Comparison of ENCODE assay signal across 17 cellular contexts in genomic region chr2:32804205-32804604, GRCh38.
A peak's percentile ranks its signal among the peaks of the same experiment; 100 is the strongest.
DNase-seq lines count a peak whose midpoint lies in the region; ATAC-seq and TF ChIP-seq lines count a peak whose summit lies in the region.
"Had no signal": no experiment of that assay in that cellular context is flagged by ENCODE, and none has a peak within 500 bp of the region (broad histone marks: within the 10 kb centered on the region; RNA-seq: fewer than 3 reads in every experiment).

No MANE protein-coding gene starts in this region.

- TF ChIP-seq CTCF in SK-N-SH (IDR thresholded peaks at IDR 0.05) (no peak), left ventricle myocardium inferior (IDR thresholded peaks at IDR 0.05; ENCODE audit: borderline replicate concordance) (no peak), hepatocyte (IDR thresholded peaks at IDR 0.05; ENCODE audit: poor library complexity) (no peak)

- POLR2A ChIA-PET in SK-N-SH (lab: Yijun Ruan, JAX) = no interaction called here

- 73% methylated on average over 2 of the region's 2 CpGs for WGBS in SK-N-SH (ENCODE audit: low lambda C conversion rate)
- 38% methylated on average over 2 of the region's 2 CpGs for WGBS in hepatocyte (ENCODE audit: low lambda C conversion rate, missing lambda C conversion rate)

- H3K36me3 ChIP-seq in SK-N-SH (replicated peaks in 1 of 2; ENCODE audit: control insufficient read depth in 1 of 2, insufficient read depth in 2 of 2, low read length in 1 of 2) (no peaks in the 10 kb centered on the region), left ventricle myocardium inferior (no peaks in the 10 kb centered on the region), hepatocyte (replicated peaks; ENCODE audit: insufficient read depth, low read depth) (no peaks in the 10 kb centered on the region)

- H3K9me3 ChIP-seq in SK-N-SH (no peaks in the 10 kb centered on the region), left ventricle myocardium inferior (replicated peaks) (no peaks in the 10 kb centered on the region), hepatocyte (ENCODE audit: low read depth) (no peaks in the 10 kb centered on the region)
- H3K9me3 ChIP-seq: BLaER1 had no signal

- peaks cover 2% of the 10 kb centered on the region for H3F3A ChIP-seq in SK-N-SH (replicated peaks; ENCODE audit: insufficient read depth)

- no peaks in the 10 kb centered on the region for H3K79me2 ChIP-seq in SK-N-SH (ENCODE audit: insufficient read depth)
- H3K79me2 ChIP-seq in hepatocyte = no peaks in the 10 kb centered on the region

- TF ChIP-seq EP300 in SK-N-SH (IDR thresholded peaks at IDR 0.05; ENCODE audit: borderline replicate concordance in 1 of 2, low read depth in 1 of 2, low read length in 1 of 2) = no peak

- H3K4me2 ChIP-seq in SK-N-SH (no peak overlapping the region), hepatocyte (no peak overlapping the region)
- H3K4me2 ChIP-seq: BLaER1 had no signal

- no peak for TF ChIP-seq RAD21 in SK-N-SH (IDR thresholded peaks at IDR 0.05; ENCODE audit: low read length)

- H3K27me3 ChIP-seq in SK-N-SH (ENCODE audit: insufficient read depth) (no peaks in the 10 kb centered on the region), left ventricle myocardium inferior (ENCODE audit: low read depth) (no peaks in the 10 kb centered on the region), hepatocyte (no peaks in the 10 kb centered on the region)
- H3K27me3 ChIP-seq: BLaER1 had no signal

- ATAC-seq in SK-N-SH treated with all-trans-retinoic acid at 6 μM for 48 hours = no peak
- ATAC-seq in Right ventricle myocardium inferior = no peak
- ATAC-seq: CD8-positive, alpha-beta T cell had no signal

- DNase-seq in SK-N-SH (no peak), left ventricle myocardium inferior (no peak), Right ventricle myocardium inferior (ENCODE audit: missing footprints) (no peak), hepatocyte (ENCODE audit: low spot score) (no peak), NK-92 (lab: John Stamatoyannopoulos, UW; ENCODE audit: unreplicated experiment) (no peak)
- DNase-seq: Caco-2; CD4-positive, CD25-positive, alpha-beta regulatory T cell; CD8-positive, alpha-beta T cell; DMS153; DND-41; GM23248; H7; HCEC 1CT had no signal

- H3K4me1 ChIP-seq in SK-N-SH (ENCODE audit: control insufficient read depth in 1 of 2, insufficient read depth in 2 of 2, low read depth in 1 of 2, low read length in 1 of 2) (no peaks in the 10 kb centered on the region; a peak in 1 of 4 replicates), left ventricle myocardium inferior (peaks cover 15% of the 10 kb centered on the region), hepatocyte (ENCODE audit: insufficient read depth) (peaks cover 6% of the 10 kb centered on the region)
- H3K4me1 ChIP-seq: BLaER1 had no signal

- H3K27ac ChIP-seq in SK-N-SH (ENCODE audit: low read depth in 2 of 2, low read length in 1 of 2) = no peak overlapping the region
- H3K27ac ChIP-seq in left ventricle myocardium inferior (replicated peaks) = peak overlapping the region; percentile 58
- H3K27ac ChIP-seq in hepatocyte = peak overlapping the region; percentile 15
- H3K27ac ChIP-seq: 22Rv1, BLaER1, C4-2B, GM23248 had no signal

- H3K9me2 ChIP-seq in SK-N-SH (no peaks in the 10 kb centered on the region), hepatocyte (replicated peaks; ENCODE audit: insufficient read depth) (no peaks in the 10 kb centered on the region)

- H3K4me3 ChIP-seq in SK-N-SH (ENCODE audit: low read depth in 2 of 2, low read length in 1 of 2) = no peak overlapping the region
- no peak overlapping the region for H3K4me3 ChIP-seq in left ventricle myocardium inferior
- H3K4me3 ChIP-seq in hepatocyte = no peak overlapping the region
- H3K4me3 ChIP-seq: BLaER1, GM23248 had no signal

- no peak overlapping the region for H3K9ac ChIP-seq in SK-N-SH
- H3K9ac ChIP-seq: BLaER1, GM23248 had no signal

- intact Hi-C loops in left ventricle myocardium inferior (cut with micrococcal nuclease) (no loop called here), Right ventricle myocardium inferior (cut with DNase I) (no loop called here)

- CTCF ChIA-PET in SK-N-SH (lab: Yijun Ruan, JAX) = interaction anchor here (1.1 kb wide), 1 partner anchor 12 kb away, joined by 3 read pairs; no protein-coding TSS in a partner anchor

- H4K20me1 ChIP-seq in SK-N-SH (ENCODE audit: insufficient read depth) = no peaks in the 10 kb centered on the region
- H4K20me1 ChIP-seq in hepatocyte (ENCODE audit: insufficient read depth, poor library complexity, severe bottlenecking) = no peaks in the 10 kb centered on the region
- H4K20me1 ChIP-seq: BLaER1 had no signal

- H2AFZ ChIP-seq in SK-N-SH (ENCODE audit: low read depth) = no peak overlapping the region
- H2AFZ ChIP-seq in hepatocyte = no peak overlapping the region
- H2AFZ ChIP-seq: GM23248 had no signal

TF ChIP-seq in SK-N-SH treated with all-trans-retinoic acid at 6 μM for 48 hours, 23 proteins besides CTCF, POLR2A, EP300 and RAD21 (continues in another document):
- TF ChIP-seq ESRRG (CRISPR knock-in tag; IDR thresholded peaks at IDR 0.05) (peak; percentile 84), TCF4 (CRISPR knock-in tag; IDR thresholded peaks at IDR 0.05; ENCODE audit: borderline replicate concordance) (peak; percentile 48; the same call in 1 of the 2 replicates), CSDC2 (CRISPR knock-in tag; IDR thresholded peaks at IDR 0.05) (peak; percentile 69; the same call in 1 of the 2 replicates), RARB (CRISPR knock-in tag; IDR thresholded peaks at IDR 0.05) (no peak), ZC3H10 (CRISPR knock-in tag; IDR thresholded peaks at IDR 0.05) (no peak), ZFP3 (CRISPR knock-in tag; IDR thresholded peaks at IDR 0.05) (peak; percentile 58), ZNF8 (CRISPR knock-in tag; IDR thresholded peaks at IDR 0.05) (peak; percentile 34; the same call in 1 of the 2 replicates), TSHZ2 (CRISPR knock-in tag; IDR thresholded peaks at IDR 0.05) (peak; percentile 42; the same call in 1 of the 2 replicates), ZFP30 (CRISPR knock-in tag; IDR thresholded peaks at IDR 0.05) (no peak)

TF ChIP-seq in SK-N-SH, 30 proteins besides CTCF, POLR2A, EP300 and RAD21:
- TF ChIP-seq SMC3 (IDR thresholded peaks at IDR 0.05; ENCODE audit: low read depth, low read length) (no peak), ELF1 (IDR thresholded peaks at IDR 0.05) (no peak), TAF1 (IDR thresholded peaks at IDR 0.05; ENCODE audit: borderline replicate concordance, low read depth, low read length) (no peak), FOXJ3 (CRISPR knock-in tag; IDR thresholded peaks at IDR 0.05) (no peak)

Comparison
In these comparisons a context has a peak if more than half of its experiments do, and no peak if none do; other contexts are left out.
1. H3K27ac ChIP-seq: peak in left ventricle myocardium inferior (single experiment) and hepatocyte (single experiment); none in SK-N-SH (0 of 2).